ENCODE assay signal across 19 cellular contexts in genomic region chr5:62283856-62284255, GRCh38. TPM values are rescaled to one million over a fixed set of nuclear protein-coding genes. Genes with fewer than 3 reads are reported as not detected.
DNase-seq lines count a peak whose midpoint lies in the region; ATAC-seq, FAIRE-seq and TF ChIP-seq lines count a peak whose summit lies in the region.
"Had no signal": no experiment of that assay in that cellular context is flagged by ENCODE, and none has a peak within 500 bp of the region (broad histone marks: within the 10 kb centered on the region; RNA-seq: fewer than 3 reads in every experiment).

No MANE protein-coding gene starts in this region.

- no peak for DNase-seq in activated CD4-positive, alpha-beta T cell treated with anti-CD3 and anti-CD28 coated beads for 36 hours
- DNase-seq in activated CD4-positive, alpha-beta T cell treated with anti-CD3 and anti-CD28 coated beads, Interleukin-2, amount 10 ng/mL, durations not matched to agents 7 days and 5 days, result no peak
- no peak for DNase-seq in GM19239 (ENCODE audit: insufficient read length, low spot score)
- DNase-seq in kidney glomerular epithelial cell (lab: John Stamatoyannopoulos, UW), result peak; percentile 54
- DNase-seq in germinal center (ENCODE audit: low spot score), result no peak
- DNase-seq in SK-N-SH, result no peak
- no peak for DNase-seq in esophagus muscularis mucosa (ENCODE audit: extremely low spot score)
- DNase-seq: CD8-positive, alpha-beta memory T cell; GDM1; MG63; NCI-H1092; NCI-H146; NCI-H2081 treated with DMSO at 0.1 percent for 48 hours; NCI-H510A treated with DMSO at 0.1 percent for 48 hours; NCI-H82 had no signal

- TF ChIP-seq RAD21 in SK-N-SH (IDR thresholded peaks at IDR 0.05; ENCODE audit: low read length), result no peak

- no peak for TF ChIP-seq POLR2A in esophagus muscularis mucosa (IDR thresholded peaks at IDR 0.05; ENCODE audit: low read depth)

- H3K27ac ChIP-seq in SK-N-SH (ENCODE audit: low read depth in 2 of 2, low read length in 1 of 2), result no peak overlapping the region
- no peak overlapping the region for H3K27ac ChIP-seq in esophagus muscularis mucosa (replicated peaks in 1 of 4)
- H3K27ac ChIP-seq: BLaER1 had no signal

- H3K36me3 ChIP-seq in SK-N-SH (replicated peaks in 1 of 2; ENCODE audit: control insufficient read depth in 1 of 2, insufficient read depth in 2 of 2, low read length in 1 of 2) (no peaks in the 10 kb centered on the region), esophagus muscularis mucosa (no peaks in the 10 kb centered on the region)
- H3K36me3 ChIP-seq: BLaER1, HAP-1, MG63 had no signal

- no peak overlapping the region for H3K4me3 Mint-ChIP-seq in activated CD4-positive, alpha-beta T cell treated with anti-CD3 and anti-CD28 coated beads for 36 hours
- no peak overlapping the region for H3K4me3 Mint-ChIP-seq in activated CD4-positive, alpha-beta T cell treated with anti-CD3 and anti-CD28 coated beads, Interleukin-2, amount 10 ng/mL, durations not matched to agents 7 days and 5 days
- H3K4me3 Mint-ChIP-seq in activated naive CD8-positive, alpha-beta T cell, result no peak overlapping the region
- H3K4me3 Mint-ChIP-seq: CD8-positive, alpha-beta memory T cell had no signal

- H3K9ac ChIP-seq in SK-N-SH, result no peak overlapping the region
- H3K9ac ChIP-seq: BLaER1 had no signal

- FAIRE-seq in GM19239 (lab: Jason Lieb, UNC), result peak; percentile 66
- FAIRE-seq: GM12878 had no signal

- no peaks in the 10 kb centered on the region for H3K27me3 Mint-ChIP-seq in activated CD4-positive, alpha-beta T cell treated with anti-CD3 and anti-CD28 coated beads for 36 hours
- no peaks in the 10 kb centered on the region for H3K27me3 Mint-ChIP-seq in activated CD4-positive, alpha-beta T cell treated with anti-CD3 and anti-CD28 coated beads, Interleukin-2, amount 10 ng/mL, durations not matched to agents 7 days and 5 days
- H3K27me3 Mint-ChIP-seq in activated naive CD8-positive, alpha-beta T cell, result no peaks in the 10 kb centered on the region
- H3K27me3 Mint-ChIP-seq: CD8-positive, alpha-beta memory T cell had no signal

- H3K4me3 ChIP-seq in SK-N-SH (ENCODE audit: low read depth in 2 of 2, low read length in 1 of 2) (no peak overlapping the region), esophagus muscularis mucosa (no peak overlapping the region)
- H3K4me3 ChIP-seq: BLaER1, GM12878, HAP-1, MG63 had no signal

- intact Hi-C loops in activated CD4-positive, alpha-beta T cell treated with anti-CD3 and anti-CD28 coated beads for 36 hours (cut with DNase I, micrococcal nuclease), result loop anchor here (2.0 to 10.0 kb wide), 3 partner anchors 27 to 1079 kb away; no protein-coding TSS in a partner anchor
- intact Hi-C loops in esophagus muscularis mucosa (cut with DNase I), result no loop called here

- H4K20me1 ChIP-seq in SK-N-SH (ENCODE audit: insufficient read depth), result no peaks in the 10 kb centered on the region
- H4K20me1 ChIP-seq: BLaER1 had no signal

- TF ChIP-seq EP300 in SK-N-SH (IDR thresholded peaks at IDR 0.05; ENCODE audit: borderline replicate concordance in 1 of 2, low read depth in 1 of 2, low read length in 1 of 2), result no peak
- TF ChIP-seq EP300 in esophagus muscularis mucosa (IDR thresholded peaks at IDR 0.05), result no peak

- H3F3A ChIP-seq in SK-N-SH (replicated peaks; ENCODE audit: insufficient read depth), result no peaks in the 10 kb centered on the region

- CTCF ChIA-PET in activated CD4-positive, alpha-beta T cell treated with anti-CD3 and anti-CD28 coated beads for 36 hours (lab: Charles Lee), result interaction anchor here (0.6 to 1.3 kb wide), 5 partner anchors 10 to 135 kb away, joined by 3 to 4 read pairs (median 3); no protein-coding TSS in a partner anchor
- CTCF ChIA-PET in activated CD4-positive, alpha-beta T cell treated with anti-CD3 and anti-CD28 coated beads, Interleukin-2, amount 10 ng/mL, durations not matched to agents 7 days and 5 days (lab: Charles Lee), result interaction anchor here (0.9 to 3.5 kb wide), 3 partner anchors 8 to 14 kb away, joined by 3 to 27 read pairs (median 12); no protein-coding TSS in a partner anchor
- CTCF ChIA-PET in SK-N-SH (lab: Yijun Ruan, JAX), result no interaction called here

- H3K9me3 ChIP-seq in SK-N-SH (no peaks in the 10 kb centered on the region), esophagus muscularis mucosa (no peaks in the 10 kb centered on the region)
- H3K9me3 ChIP-seq: BLaER1, HAP-1, MG63 had no signal

- peak overlapping the region; percentile 96 for H3K27ac Mint-ChIP-seq in activated CD4-positive, alpha-beta T cell treated with anti-CD3 and anti-CD28 coated beads for 36 hours
- no peak overlapping the region for H3K27ac Mint-ChIP-seq in activated CD4-positive, alpha-beta T cell treated with anti-CD3 and anti-CD28 coated beads, Interleukin-2, amount 10 ng/mL, durations not matched to agents 7 days and 5 days
- H3K27ac Mint-ChIP-seq in activated naive CD8-positive, alpha-beta T cell, result peak overlapping the region; percentile 95

- no peaks in the 10 kb centered on the region for H3K79me2 ChIP-seq in SK-N-SH (ENCODE audit: insufficient read depth)

- H3K4me1 ChIP-seq in SK-N-SH (ENCODE audit: control insufficient read depth in 1 of 2, insufficient read depth in 2 of 2, low read depth in 1 of 2, low read length in 1 of 2) (no peaks in the 10 kb centered on the region), esophagus muscularis mucosa (no peaks in the 10 kb centered on the region)
- H3K4me1 ChIP-seq: BLaER1 had no signal

- peaks cover 66% of the 10 kb centered on the region for H3K4me1 Mint-ChIP-seq in activated CD4-positive, alpha-beta T cell treated with anti-CD3 and anti-CD28 coated beads for 36 hours
- H3K4me1 Mint-ChIP-seq in activated CD4-positive, alpha-beta T cell treated with anti-CD3 and anti-CD28 coated beads, Interleukin-2, amount 10 ng/mL, durations not matched to agents 7 days and 5 days, result peaks cover 68% of the 10 kb centered on the region
- peaks cover 51% of the 10 kb centered on the region for H3K4me1 Mint-ChIP-seq in activated naive CD8-positive, alpha-beta T cell (ENCODE audit: low read depth)

- ATAC-seq in activated CD4-positive, alpha-beta T cell treated with anti-CD3 and anti-CD28 coated beads for 36 hours, result no peak
- ATAC-seq: GM12878 had no signal

- TF ChIP-seq CTCF in SK-N-SH (IDR thresholded peaks at IDR 0.05) (no peak), esophagus muscularis mucosa (IDR thresholded peaks at IDR 0.05) (no peak)

- H3K4me2 ChIP-seq in SK-N-SH, result no peak overlapping the region
- H3K4me2 ChIP-seq: BLaER1 had no signal

- H3K36me3 Mint-ChIP-seq in activated CD4-positive, alpha-beta T cell treated with anti-CD3 and anti-CD28 coated beads for 36 hours (ENCODE audit: low read depth), result peaks cover 14% of the 10 kb centered on the region
- peaks cover 56% of the 10 kb centered on the region for H3K36me3 Mint-ChIP-seq in activated CD4-positive, alpha-beta T cell treated with anti-CD3 and anti-CD28 coated beads, Interleukin-2, amount 10 ng/mL, durations not matched to agents 7 days and 5 days (ENCODE audit: low read depth)
- peaks cover 16% of the 10 kb centered on the region for H3K36me3 Mint-ChIP-seq in activated naive CD8-positive, alpha-beta T cell

- no peaks in the 10 kb centered on the region for H3K9me2 ChIP-seq in SK-N-SH

- 46% methylated on average over 2 of the region's 2 CpGs for WGBS in SK-N-SH (ENCODE audit: low lambda C conversion rate)
- WGBS in esophagus muscularis mucosa, result 74% methylated on average over 2 of the region's 2 CpGs

- H3K9me3 Mint-ChIP-seq in activated CD4-positive, alpha-beta T cell treated with anti-CD3 and anti-CD28 coated beads for 36 hours (ENCODE audit: low read depth), result peaks cover 4% of the 10 kb centered on the region
- peaks cover 44% of the 10 kb centered on the region for H3K9me3 Mint-ChIP-seq in activated CD4-positive, alpha-beta T cell treated with anti-CD3 and anti-CD28 coated beads, Interleukin-2, amount 10 ng/mL, durations not matched to agents 7 days and 5 days
- peaks cover 8% of the 10 kb centered on the region for H3K9me3 Mint-ChIP-seq in activated naive CD8-positive, alpha-beta T cell (ENCODE audit: low read depth)

- POLR2A ChIA-PET in activated CD4-positive, alpha-beta T cell treated with anti-CD3 and anti-CD28 coated beads for 36 hours (lab: Charles Lee), result no interaction called here
- POLR2A ChIA-PET in activated CD4-positive, alpha-beta T cell treated with anti-CD3 and anti-CD28 coated beads, Interleukin-2, amount 10 ng/mL, durations not matched to agents 7 days and 5 days (lab: Charles Lee), result no interaction called here
- POLR2A ChIA-PET in SK-N-SH (lab: Yijun Ruan, JAX), result no interaction called here

- no peak overlapping the region for H2AFZ ChIP-seq in SK-N-SH (ENCODE audit: low read depth)

- H3K27me3 ChIP-seq in SK-N-SH (ENCODE audit: insufficient read depth) (no peaks in the 10 kb centered on the region; the same call in 1 of the 2 replicates), esophagus muscularis mucosa (no peaks in the 10 kb centered on the region)
- H3K27me3 ChIP-seq: BLaER1, MG63 had no signal

TF ChIP-seq in SK-N-SH, 30 proteins besides CTCF, POLR2A, EP300 and RAD21 (continues in another document):
- TF ChIP-seq PBX3 (IDR thresholded peaks at IDR 0.05) (no peak), RFX5 (IDR thresholded peaks at IDR 0.05; ENCODE audit: low read length) (no peak), GATA2 (CRISPR knock-in tag; IDR thresholded peaks at IDR 0.05) (no peak)

RNA-seq across cellular contexts. Expression of gene KIF2A, which starts 22.1 kb away (rescaled TPM):
- total RNA-seq in activated CD4-positive, alpha-beta T cell treated with anti-CD3 and anti-CD28 coated beads for 36 hours, result 100 to 1,000 TPM; 224 to 306 TPM
- total RNA-seq in activated CD4-positive, alpha-beta T cell treated with anti-CD3 and anti-CD28 coated beads, Interleukin-2, amount 10 ng/mL, durations not matched to agents 7 days and 5 days, result 100 to 1,000 TPM; 151 to 204 TPM
- polyA plus RNA-seq in SK-N-SH (2012; rRNA removed), result 14.3 and 16.1 TPM in 2 replicates
- polyA plus RNA-seq in SK-N-SH (2012; cell fraction: cytosol; rRNA removed), result 23.6 and 31.4 TPM in 2 replicates
- polyA plus RNA-seq in SK-N-SH (2012; cell fraction: nucleus; rRNA removed), result 6.6 and 14.5 TPM in 2 replicates
- 10 to 100 TPM; 31.6 to 37.1 (median 33.3) TPM for total RNA-seq in esophagus muscularis mucosa
